1 cellular context compared by ENCODE assay signal in the genomic region with DNA sequence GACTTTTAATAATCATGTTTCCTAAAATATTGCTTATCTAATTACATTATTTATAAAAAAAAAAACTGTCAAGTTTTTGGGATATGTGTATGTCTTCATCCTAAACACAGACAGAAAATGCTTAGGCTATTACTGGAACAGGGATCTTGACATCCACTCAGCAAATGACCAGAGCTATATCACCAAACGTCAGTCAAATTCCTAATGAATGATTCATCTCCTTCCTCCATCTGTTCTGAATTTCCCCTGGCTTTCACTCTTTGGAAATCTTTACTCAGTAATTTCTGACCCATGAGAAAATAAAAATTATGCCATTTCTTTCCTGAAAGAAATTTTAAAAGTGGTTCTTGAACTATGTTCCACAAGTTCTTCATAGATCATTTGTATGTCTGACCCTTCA.
TF ChIP-seq lines count a peak whose summit lies in the region.

No MANE protein-coding gene starts in this region.

TF ChIP-seq in SK-N-SH, 30 proteins besides CTCF, POLR2A, EP300 and RAD21:
- TF ChIP-seq YY1 (IDR thresholded peaks at IDR 0.05; ENCODE audit: low read depth) (no peak), ELF1 (IDR thresholded peaks at IDR 0.05) (no peak), RCOR1 (IDR thresholded peaks at IDR 0.05; ENCODE audit: low read length) (no peak), FOXM1 (IDR thresholded peaks at IDR 0.05; ENCODE audit: low read depth) (0 out of 2 replicates have a peak, but pooled peaks have one; percentile 38), NRF1 (IDR thresholded peaks at IDR 0.05; ENCODE audit: low read depth, low read length) (no peak), EZH2phosphoT487 (IDR thresholded peaks at IDR 0.05; ENCODE audit: borderline replicate concordance, low read depth) (no peak), TAF1 (IDR thresholded peaks at IDR 0.05; ENCODE audit: borderline replicate concordance, low read depth, low read length) (no peak), POLR2AphosphoS5 (IDR thresholded peaks at IDR 0.05; ENCODE audit: low read depth, low read length) (peak; percentile 62; the same call in 1 of the 2 replicates), GATA2 (CRISPR knock-in tag; IDR thresholded peaks at IDR 0.05) (no peak), SIN3A (IDR thresholded peaks at IDR 0.05; ENCODE audit: borderline replicate concordance, low read depth, low read length) (0 out of 2 replicates have a peak, but pooled peaks have one; percentile 49), TCF12 (IDR thresholded peaks at IDR 0.05) (peak; percentile 96), JUND (IDR thresholded peaks at IDR 0.05) (peak; percentile 96), FOXJ3 (CRISPR knock-in tag; IDR thresholded peaks at IDR 0.05) (no peak), MXI1 (IDR thresholded peaks at IDR 0.05; ENCODE audit: low read depth, low read length) (no peak), CHD2 (IDR thresholded peaks at IDR 0.05; ENCODE audit: low read length, partially characterized antibody) (no peak), NFIC (IDR thresholded peaks at IDR 0.05; ENCODE audit: borderline replicate concordance) (0 out of 2 replicates have a peak, but pooled peaks have one; percentile 15), TEAD4 (IDR thresholded peaks at IDR 0.05; ENCODE audit: borderline replicate concordance, insufficient read depth) (peak; percentile 65; the same call in 1 of the 2 replicates), RXRA (IDR thresholded peaks at IDR 0.05; ENCODE audit: borderline replicate concordance, low read depth) (no peak), SMC3 (IDR thresholded peaks at IDR 0.05; ENCODE audit: low read depth, low read length) (no peak), FOSL2 (IDR thresholded peaks at IDR 0.05; ENCODE audit: borderline replicate concordance, low read depth) (peak; percentile 81), GABPA (IDR thresholded peaks at IDR 0.05; ENCODE audit: low read depth) (no peak), MEF2A (IDR thresholded peaks at IDR 0.05; ENCODE audit: borderline replicate concordance, low read depth) (0 out of 2 replicates have a peak, but pooled peaks have one; percentile 8), RFX5 (IDR thresholded peaks at IDR 0.05; ENCODE audit: low read length) (no peak)
- TF ChIP-seq, protein P1, sequence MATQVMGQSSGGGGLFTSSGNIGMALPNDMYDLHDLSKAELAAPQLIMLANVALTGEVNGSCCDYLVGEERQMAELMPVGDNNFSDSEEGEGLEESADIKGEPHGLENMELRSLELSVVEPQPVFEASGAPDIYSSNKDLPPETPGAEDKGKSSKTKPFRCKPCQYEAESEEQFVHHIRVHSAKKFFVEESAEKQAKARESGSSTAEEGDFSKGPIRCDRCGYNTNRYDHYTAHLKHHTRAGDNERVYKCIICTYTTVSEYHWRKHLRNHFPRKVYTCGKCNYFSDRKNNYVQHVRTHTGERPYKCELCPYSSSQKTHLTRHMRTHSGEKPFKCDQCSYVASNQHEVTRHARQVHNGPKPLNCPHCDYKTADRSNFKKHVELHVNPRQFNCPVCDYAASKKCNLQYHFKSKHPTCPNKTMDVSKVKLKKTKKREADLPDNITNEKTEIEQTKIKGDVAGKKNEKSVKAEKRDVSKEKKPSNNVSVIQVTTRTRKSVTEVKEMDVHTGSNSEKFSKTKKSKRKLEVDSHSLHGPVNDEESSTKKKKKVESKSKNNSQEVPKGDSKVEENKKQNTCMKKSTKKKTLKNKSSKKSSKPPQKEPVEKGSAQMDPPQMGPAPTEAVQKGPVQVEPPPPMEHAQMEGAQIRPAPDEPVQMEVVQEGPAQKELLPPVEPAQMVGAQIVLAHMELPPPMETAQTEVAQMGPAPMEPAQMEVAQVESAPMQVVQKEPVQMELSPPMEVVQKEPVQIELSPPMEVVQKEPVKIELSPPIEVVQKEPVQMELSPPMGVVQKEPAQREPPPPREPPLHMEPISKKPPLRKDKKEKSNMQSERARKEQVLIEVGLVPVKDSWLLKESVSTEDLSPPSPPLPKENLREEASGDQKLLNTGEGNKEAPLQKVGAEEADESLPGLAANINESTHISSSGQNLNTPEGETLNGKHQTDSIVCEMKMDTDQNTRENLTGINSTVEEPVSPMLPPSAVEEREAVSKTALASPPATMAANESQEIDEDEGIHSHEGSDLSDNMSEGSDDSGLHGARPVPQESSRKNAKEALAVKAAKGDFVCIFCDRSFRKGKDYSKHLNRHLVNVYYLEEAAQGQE (IDR thresholded peaks at IDR 0.05; ENCODE audit: low read depth, low read length) = no peak
- TF ChIP-seq, protein P2, sequence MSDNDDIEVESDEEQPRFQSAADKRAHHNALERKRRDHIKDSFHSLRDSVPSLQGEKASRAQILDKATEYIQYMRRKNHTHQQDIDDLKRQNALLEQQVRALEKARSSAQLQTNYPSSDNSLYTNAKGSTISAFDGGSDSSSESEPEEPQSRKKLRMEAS (IDR thresholded peaks at IDR 0.05; ENCODE audit: low read depth) = no peak
- TF ChIP-seq, protein P3, sequence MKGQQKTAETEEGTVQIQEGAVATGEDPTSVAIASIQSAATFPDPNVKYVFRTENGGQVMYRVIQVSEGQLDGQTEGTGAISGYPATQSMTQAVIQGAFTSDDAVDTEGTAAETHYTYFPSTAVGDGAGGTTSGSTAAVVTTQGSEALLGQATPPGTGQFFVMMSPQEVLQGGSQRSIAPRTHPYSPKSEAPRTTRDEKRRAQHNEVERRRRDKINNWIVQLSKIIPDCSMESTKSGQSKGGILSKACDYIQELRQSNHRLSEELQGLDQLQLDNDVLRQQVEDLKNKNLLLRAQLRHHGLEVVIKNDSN (IDR thresholded peaks at IDR 0.05; ENCODE audit: borderline replicate concordance, low read depth) = no peak
- TF ChIP-seq, protein P4, sequence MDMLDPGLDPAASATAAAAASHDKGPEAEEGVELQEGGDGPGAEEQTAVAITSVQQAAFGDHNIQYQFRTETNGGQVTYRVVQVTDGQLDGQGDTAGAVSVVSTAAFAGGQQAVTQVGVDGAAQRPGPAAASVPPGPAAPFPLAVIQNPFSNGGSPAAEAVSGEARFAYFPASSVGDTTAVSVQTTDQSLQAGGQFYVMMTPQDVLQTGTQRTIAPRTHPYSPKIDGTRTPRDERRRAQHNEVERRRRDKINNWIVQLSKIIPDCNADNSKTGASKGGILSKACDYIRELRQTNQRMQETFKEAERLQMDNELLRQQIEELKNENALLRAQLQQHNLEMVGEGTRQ (IDR thresholded peaks at IDR 0.05; ENCODE audit: borderline replicate concordance, low read depth, low read length) = no peak
- TF ChIP-seq, protein P5, sequence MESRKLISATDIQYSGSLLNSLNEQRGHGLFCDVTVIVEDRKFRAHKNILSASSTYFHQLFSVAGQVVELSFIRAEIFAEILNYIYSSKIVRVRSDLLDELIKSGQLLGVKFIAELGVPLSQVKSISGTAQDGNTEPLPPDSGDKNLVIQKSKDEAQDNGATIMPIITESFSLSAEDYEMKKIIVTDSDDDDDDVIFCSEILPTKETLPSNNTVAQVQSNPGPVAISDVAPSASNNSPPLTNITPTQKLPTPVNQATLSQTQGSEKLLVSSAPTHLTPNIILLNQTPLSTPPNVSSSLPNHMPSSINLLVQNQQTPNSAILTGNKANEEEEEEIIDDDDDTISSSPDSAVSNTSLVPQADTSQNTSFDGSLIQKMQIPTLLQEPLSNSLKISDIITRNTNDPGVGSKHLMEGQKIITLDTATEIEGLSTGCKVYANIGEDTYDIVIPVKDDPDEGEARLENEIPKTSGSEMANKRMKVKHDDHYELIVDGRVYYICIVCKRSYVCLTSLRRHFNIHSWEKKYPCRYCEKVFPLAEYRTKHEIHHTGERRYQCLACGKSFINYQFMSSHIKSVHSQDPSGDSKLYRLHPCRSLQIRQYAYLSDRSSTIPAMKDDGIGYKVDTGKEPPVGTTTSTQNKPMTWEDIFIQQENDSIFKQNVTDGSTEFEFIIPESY (IDR thresholded peaks at IDR 0.05; ENCODE audit: borderline replicate concordance, low read depth) = no peak
- TF ChIP-seq, protein P6, sequence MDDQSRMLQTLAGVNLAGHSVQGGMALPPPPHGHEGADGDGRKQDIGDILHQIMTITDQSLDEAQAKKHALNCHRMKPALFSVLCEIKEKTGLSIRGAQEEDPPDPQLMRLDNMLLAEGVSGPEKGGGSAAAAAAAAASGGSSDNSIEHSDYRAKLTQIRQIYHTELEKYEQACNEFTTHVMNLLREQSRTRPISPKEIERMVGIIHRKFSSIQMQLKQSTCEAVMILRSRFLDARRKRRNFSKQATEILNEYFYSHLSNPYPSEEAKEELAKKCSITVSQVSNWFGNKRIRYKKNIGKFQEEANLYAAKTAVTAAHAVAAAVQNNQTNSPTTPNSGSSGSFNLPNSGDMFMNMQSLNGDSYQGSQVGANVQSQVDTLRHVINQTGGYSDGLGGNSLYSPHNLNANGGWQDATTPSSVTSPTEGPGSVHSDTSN (IDR thresholded peaks at IDR 0.05) = peak; percentile 95
- TF ChIP-seq, protein P7, sequence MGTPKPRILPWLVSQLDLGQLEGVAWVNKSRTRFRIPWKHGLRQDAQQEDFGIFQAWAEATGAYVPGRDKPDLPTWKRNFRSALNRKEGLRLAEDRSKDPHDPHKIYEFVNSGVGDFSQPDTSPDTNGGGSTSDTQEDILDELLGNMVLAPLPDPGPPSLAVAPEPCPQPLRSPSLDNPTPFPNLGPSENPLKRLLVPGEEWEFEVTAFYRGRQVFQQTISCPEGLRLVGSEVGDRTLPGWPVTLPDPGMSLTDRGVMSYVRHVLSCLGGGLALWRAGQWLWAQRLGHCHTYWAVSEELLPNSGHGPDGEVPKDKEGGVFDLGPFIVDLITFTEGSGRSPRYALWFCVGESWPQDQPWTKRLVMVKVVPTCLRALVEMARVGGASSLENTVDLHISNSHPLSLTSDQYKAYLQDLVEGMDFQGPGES (IDR thresholded peaks at IDR 0.05; ENCODE audit: low read depth, low read length) = no peak
TF ChIP-seq in SK-N-SH: peak in this region for 10.
